Comparison of ENCODE assay signal across 19 cellular contexts in the genomic region with DNA sequence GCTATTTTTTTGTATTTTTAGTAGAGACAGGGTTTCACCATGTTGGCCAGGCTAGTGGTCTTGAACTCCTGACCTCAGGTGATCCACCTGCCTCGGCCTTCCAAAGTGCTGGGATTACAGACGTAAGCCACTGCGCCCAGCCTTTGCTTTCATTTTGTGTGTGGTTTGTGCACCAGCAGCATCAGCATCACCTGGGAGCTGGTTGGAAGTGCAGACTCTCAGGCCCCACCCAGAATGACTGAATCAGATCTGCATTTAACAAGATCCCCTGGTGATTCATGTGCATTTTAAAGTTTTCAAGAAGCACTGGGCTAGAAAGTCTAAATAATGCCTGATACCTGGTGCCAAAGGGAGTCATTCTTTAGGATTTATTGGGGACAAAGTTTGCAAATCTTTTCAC.
DNase-seq lines count a peak whose midpoint lies in the region; ATAC-seq and TF ChIP-seq lines count a peak whose summit lies in the region.
"Had no signal": no experiment of that assay in that cellular context is flagged by ENCODE, and none has a peak within 500 bp of the region (broad histone marks: within the 10 kb centered on the region; RNA-seq: fewer than 3 reads in every experiment).

No MANE protein-coding gene starts in this region.

- H3K4me1 Mint-ChIP-seq in WTC11: peaks cover 16% of the 10 kb centered on the region

- ATAC-seq in WTC11 (peak; percentile 87), mucosa of descending colon (no peak), GM21381 (IDR thresholded peaks at IDR 0.05; ENCODE audit: unreplicated experiment) (no peak), HG03457 (IDR thresholded peaks at IDR 0.05; ENCODE audit: unreplicated experiment) (no peak)
- ATAC-seq: CD8-positive, alpha-beta T cell had no signal

- no peaks in the 10 kb centered on the region for H3K9me3 Mint-ChIP-seq in WTC11
- H3K9me3 Mint-ChIP-seq: CD8-positive, alpha-beta T cell had no signal

- no peaks in the 10 kb centered on the region for H3K27me3 Mint-ChIP-seq in WTC11 (ENCODE audit: low read depth)

- TF ChIP-seq CTCF in WTC11 (IDR thresholded peaks at IDR 0.05) (no peak), mucosa of descending colon (IDR thresholded peaks at IDR 0.05) (no peak)

- H3K9me3 ChIP-seq in mucosa of descending colon: no peaks in the 10 kb centered on the region

- H3K4me1 ChIP-seq in mucosa of descending colon (ENCODE audit: low read depth): no peaks in the 10 kb centered on the region

- DNase-seq in activated CD4-positive, alpha-beta T cell treated with anti-CD3 and anti-CD28 coated beads for 48 hours: peak; percentile 5
- DNase-seq in activated CD4-positive, alpha-beta T cell treated with anti-CD3 and anti-CD28 coated beads for 4 hours: no peak
- DNase-seq in HT1080 (ENCODE audit: low read depth) (peak; percentile 6), WTC11 (ENCODE audit: low spot score) (peak; percentile 38), iPS DF 19.7 (ENCODE audit: low read depth, low spot score) (peak; percentile 23), mucosa of descending colon (no peak)
- DNase-seq: 8988T; CD8-positive, alpha-beta T cell; DMS79; IMR-90; Kasumi-1; MV-4-11; NCI-H1417; NCI-H2029; NCI-H2171; NCI-H446 treated with DMSO at 0.1 percent for 48 hours; PC-9 had no signal

- H3K27ac Mint-ChIP-seq in WTC11: no peak overlapping the region; the same call in 1 of the 2 replicates
- H3K27ac Mint-ChIP-seq: CD8-positive, alpha-beta T cell had no signal

- POLR2A ChIA-PET in WTC11 (lab: Charles Lee): interaction anchor here (0.6 kb wide), 1 partner anchor 782 kb away, joined by 4 read pairs; no protein-coding TSS in a partner anchor

- CTCF ChIA-PET in WTC11 (lab: Charles Lee): interaction anchor here (0.6 to 1.5 kb wide), 9 partner anchors 9 to 566 kb away, joined by 3 to 5 read pairs (median 3); a partner anchor contains a TSS

- no peaks in the 10 kb centered on the region for H3K36me3 ChIP-seq in mucosa of descending colon (ENCODE audit: low read depth)

- intact Hi-C loops in mucosa of descending colon (cut with DNase I, micrococcal nuclease): no loop called here

- no peak overlapping the region for H3K4me3 ChIP-seq in mucosa of descending colon
- H3K4me3 ChIP-seq: PC-9 had no signal

- H3K36me3 Mint-ChIP-seq in WTC11: no peaks in the 10 kb centered on the region
- H3K36me3 Mint-ChIP-seq: CD8-positive, alpha-beta T cell had no signal

- peak overlapping the region; percentile 4; the same call in 1 of the 2 replicates for H3K4me3 Mint-ChIP-seq in WTC11
- H3K4me3 Mint-ChIP-seq: CD8-positive, alpha-beta T cell had no signal

TF ChIP-seq in WTC11, 78 proteins besides CTCF, POLR2A, EP300 and RAD21:
- TF ChIP-seq, protein P1, sequence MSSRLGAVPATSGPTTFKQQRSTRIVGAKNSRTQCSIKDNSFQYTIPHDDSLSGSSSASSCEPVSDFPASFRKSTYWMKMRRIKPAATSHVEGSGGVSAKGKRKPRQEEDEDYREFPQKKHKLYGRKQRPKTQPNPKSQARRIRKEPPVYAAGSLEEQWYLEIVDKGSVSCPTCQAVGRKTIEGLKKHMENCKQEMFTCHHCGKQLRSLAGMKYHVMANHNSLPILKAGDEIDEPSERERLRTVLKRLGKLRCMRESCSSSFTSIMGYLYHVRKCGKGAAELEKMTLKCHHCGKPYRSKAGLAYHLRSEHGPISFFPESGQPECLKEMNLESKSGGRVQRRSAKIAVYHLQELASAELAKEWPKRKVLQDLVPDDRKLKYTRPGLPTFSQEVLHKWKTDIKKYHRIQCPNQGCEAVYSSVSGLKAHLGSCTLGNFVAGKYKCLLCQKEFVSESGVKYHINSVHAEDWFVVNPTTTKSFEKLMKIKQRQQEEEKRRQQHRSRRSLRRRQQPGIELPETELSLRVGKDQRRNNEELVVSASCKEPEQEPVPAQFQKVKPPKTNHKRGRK (CRISPR knock-in tag; IDR thresholded peaks at IDR 0.05; ENCODE audit: borderline replicate concordance): no peak
- no peak for TF ChIP-seq CREB1 (CRISPR knock-in tag; IDR thresholded peaks at IDR 0.05)
- no peak for TF ChIP-seq JAZF1 (CRISPR knock-in tag; IDR thresholded peaks at IDR 0.05)
- no peak for TF ChIP-seq SOX15 (CRISPR knock-in tag; IDR thresholded peaks at IDR 0.05)
- TF ChIP-seq, protein P2, sequence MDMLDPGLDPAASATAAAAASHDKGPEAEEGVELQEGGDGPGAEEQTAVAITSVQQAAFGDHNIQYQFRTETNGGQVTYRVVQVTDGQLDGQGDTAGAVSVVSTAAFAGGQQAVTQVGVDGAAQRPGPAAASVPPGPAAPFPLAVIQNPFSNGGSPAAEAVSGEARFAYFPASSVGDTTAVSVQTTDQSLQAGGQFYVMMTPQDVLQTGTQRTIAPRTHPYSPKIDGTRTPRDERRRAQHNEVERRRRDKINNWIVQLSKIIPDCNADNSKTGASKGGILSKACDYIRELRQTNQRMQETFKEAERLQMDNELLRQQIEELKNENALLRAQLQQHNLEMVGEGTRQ (CRISPR knock-in tag; IDR thresholded peaks at IDR 0.05): no peak
- TF ChIP-seq, protein P3, sequence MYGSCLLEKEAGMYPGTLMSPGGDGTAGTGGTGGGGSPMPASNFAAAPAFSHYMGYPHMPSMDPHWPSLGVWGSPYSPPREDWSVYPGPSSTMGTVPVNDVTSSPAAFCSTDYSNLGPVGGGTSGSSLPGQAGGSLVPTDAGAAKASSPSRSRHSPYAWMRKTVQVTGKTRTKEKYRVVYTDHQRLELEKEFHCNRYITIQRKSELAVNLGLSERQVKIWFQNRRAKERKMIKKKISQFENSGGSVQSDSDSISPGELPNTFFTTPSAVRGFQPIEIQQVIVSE (CRISPR knock-in tag; IDR thresholded peaks at IDR 0.05; ENCODE audit: borderline replicate concordance): no peak
- TF ChIP-seq, protein P4, sequence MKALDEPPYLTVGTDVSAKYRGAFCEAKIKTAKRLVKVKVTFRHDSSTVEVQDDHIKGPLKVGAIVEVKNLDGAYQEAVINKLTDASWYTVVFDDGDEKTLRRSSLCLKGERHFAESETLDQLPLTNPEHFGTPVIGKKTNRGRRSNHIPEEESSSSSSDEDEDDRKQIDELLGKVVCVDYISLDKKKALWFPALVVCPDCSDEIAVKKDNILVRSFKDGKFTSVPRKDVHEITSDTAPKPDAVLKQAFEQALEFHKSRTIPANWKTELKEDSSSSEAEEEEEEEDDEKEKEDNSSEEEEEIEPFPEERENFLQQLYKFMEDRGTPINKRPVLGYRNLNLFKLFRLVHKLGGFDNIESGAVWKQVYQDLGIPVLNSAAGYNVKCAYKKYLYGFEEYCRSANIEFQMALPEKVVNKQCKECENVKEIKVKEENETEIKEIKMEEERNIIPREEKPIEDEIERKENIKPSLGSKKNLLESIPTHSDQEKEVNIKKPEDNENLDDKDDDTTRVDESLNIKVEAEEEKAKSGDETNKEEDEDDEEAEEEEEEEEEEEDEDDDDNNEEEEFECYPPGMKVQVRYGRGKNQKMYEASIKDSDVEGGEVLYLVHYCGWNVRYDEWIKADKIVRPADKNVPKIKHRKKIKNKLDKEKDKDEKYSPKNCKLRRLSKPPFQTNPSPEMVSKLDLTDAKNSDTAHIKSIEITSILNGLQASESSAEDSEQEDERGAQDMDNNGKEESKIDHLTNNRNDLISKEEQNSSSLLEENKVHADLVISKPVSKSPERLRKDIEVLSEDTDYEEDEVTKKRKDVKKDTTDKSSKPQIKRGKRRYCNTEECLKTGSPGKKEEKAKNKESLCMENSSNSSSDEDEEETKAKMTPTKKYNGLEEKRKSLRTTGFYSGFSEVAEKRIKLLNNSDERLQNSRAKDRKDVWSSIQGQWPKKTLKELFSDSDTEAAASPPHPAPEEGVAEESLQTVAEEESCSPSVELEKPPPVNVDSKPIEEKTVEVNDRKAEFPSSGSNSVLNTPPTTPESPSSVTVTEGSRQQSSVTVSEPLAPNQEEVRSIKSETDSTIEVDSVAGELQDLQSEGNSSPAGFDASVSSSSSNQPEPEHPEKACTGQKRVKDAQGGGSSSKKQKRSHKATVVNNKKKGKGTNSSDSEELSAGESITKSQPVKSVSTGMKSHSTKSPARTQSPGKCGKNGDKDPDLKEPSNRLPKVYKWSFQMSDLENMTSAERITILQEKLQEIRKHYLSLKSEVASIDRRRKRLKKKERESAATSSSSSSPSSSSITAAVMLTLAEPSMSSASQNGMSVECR (CRISPR knock-in tag; IDR thresholded peaks at IDR 0.05; ENCODE audit: borderline replicate concordance): no peak
- no peak for TF ChIP-seq EMX1 (CRISPR knock-in tag; IDR thresholded peaks at IDR 0.05)
- TF ChIP-seq MYBL2 (CRISPR knock-in tag; IDR thresholded peaks at IDR 0.05): no peak
- TF ChIP-seq NFYB (CRISPR knock-in tag; conservative IDR thresholded peaks at IDR 0.05; ENCODE audit: low read depth): no peak
- no peak for TF ChIP-seq KAT7 (CRISPR knock-in tag; IDR thresholded peaks at IDR 0.05; ENCODE audit: borderline replicate concordance)

Comparison
In these comparisons a context has a peak if more than half of its experiments do, and no peak if none do; other contexts are left out.
1. DNase-seq: peak in activated CD4-positive, alpha-beta T cell treated with anti-CD3 and anti-CD28 coated beads for 48 hours (single experiment), HT1080 (single experiment), WTC11 (single experiment) and iPS DF 19.7 (single experiment); none in activated CD4-positive, alpha-beta T cell treated with anti-CD3 and anti-CD28 coated beads for 4 hours (0 of 2) and mucosa of descending colon (0 of 3).